In genomic region chr9:95510610-95511231, GRCh38 we compare ENCODE assay signal across 8 cellular contexts. TPM values are rescaled to one million over a fixed set of nuclear protein-coding genes. Genes with fewer than 3 reads are reported as not detected.
DNase-seq lines count a peak whose midpoint lies in the region; ATAC-seq and TF ChIP-seq lines count a peak whose summit lies in the region.

No MANE protein-coding gene starts in this region.

- ATAC-seq in CD4-positive, alpha-beta T cell (ENCODE audit: poor library complexity) = peak; percentile 54
- peak; percentile 46 for ATAC-seq in GM19452 (IDR thresholded peaks at IDR 0.05; ENCODE audit: unreplicated experiment)

- TF ChIP-seq CTCF in CD4-positive, alpha-beta T cell (IDR thresholded peaks at IDR 0.05) = no peak
- no peak for TF ChIP-seq CTCF in HL-60 (IDR thresholded peaks at IDR 0.05; ENCODE audit: insufficient read depth, low read length)

- no peaks in the 10 kb centered on the region for H3K9me3 ChIP-seq in CD4-positive, alpha-beta T cell (ENCODE audit: control insufficient read depth, low read length)

- H3K27ac Mint-ChIP-seq in CD4-positive, alpha-beta T cell = peak overlapping the region; percentile 83

- peak overlapping the region; percentile 53 for H3K4me3 ChIP-seq in HL-60 (replicated peaks; ENCODE audit: insufficient read depth, low read length)

- H3K27me3 Mint-ChIP-seq in CD4-positive, alpha-beta T cell = peaks cover 15% of the 10 kb centered on the region

- H3K27ac ChIP-seq in CD4-positive, alpha-beta T cell (ENCODE audit: low read depth, low read length) = no peak overlapping the region
- no peak overlapping the region for H3K27ac ChIP-seq in HL-60 (replicated peaks)

- peaks cover 11% of the 10 kb centered on the region for H3K27me3 ChIP-seq in CD4-positive, alpha-beta T cell (ENCODE audit: control insufficient read depth, insufficient read depth, low read length)
- H3K27me3 ChIP-seq in HL-60 (ENCODE audit: insufficient read depth, poor library complexity, severe bottlenecking) = peaks cover 60% of the 10 kb centered on the region

- peak overlapping the region; percentile 93 for H3K4me3 Mint-ChIP-seq in CD4-positive, alpha-beta T cell

- peaks cover 53% of the 10 kb centered on the region for H3K4me1 Mint-ChIP-seq in CD4-positive, alpha-beta T cell (ENCODE audit: low read depth)

- H3K9me3 Mint-ChIP-seq in CD4-positive, alpha-beta T cell = no peaks in the 10 kb centered on the region

- POLR2A ChIA-PET in CD4-positive, alpha-beta T cell (lab: Charles Lee) = interaction anchor here (0.6 to 2.1 kb wide), 10 partner anchors 12 to 949 kb away, joined by 3 to 38 read pairs (median 4); partner anchors contain the start of gene ERCC6L2

- DNase-seq in CD4-positive, alpha-beta T cell = peak; percentile 59 to 83 (median 74)
- DNase-seq in HL-60 (ENCODE audit: low read depth in 1 of 2, low spot score in 1 of 2) (peak; percentile 48 to 60), NCI-H82 treated with DMSO at 0.1 percent for 48 hours (lab: John Stamatoyannopoulos, UW; ENCODE audit: unreplicated experiment) (peak; percentile 74), medulla oblongata (ENCODE audit: extremely low spot score) (peak; percentile 94)
- DNase-seq in activated CD8-positive, alpha-beta memory T cell treated with anti-CD3 and anti-CD28 coated beads for 4 hours (ENCODE audit: low read depth in 2 of 2) = peak; percentile 66 to 67
- DNase-seq in effector CD8-positive, alpha-beta T cell (lab: John Stamatoyannopoulos, UW) = peak; percentile 66
- peak; percentile 34 to 75 (median 67) for DNase-seq in stimulated activated CD4-positive, alpha-beta T cell treated with anti-CD3 and anti-CD28 coated beads, TNF-alpha, amount 100 ng/mL, for 1 hour (ENCODE audit: low read depth in 3 of 3, low spot score in 1 of 3)

- intact Hi-C loops in CD4-positive, alpha-beta T cell (cut with DNase I, micrococcal nuclease) = loop anchor here (2.0 to 5.0 kb wide), 5 partner anchors 16 to 364 kb away; partner anchors contain the start of genes ERCC6L2 (in 1 of the 2) and FANCC (in 1 of the 2)

- H3K36me3 Mint-ChIP-seq in CD4-positive, alpha-beta T cell (ENCODE audit: low read depth) = peaks cover 30% of the 10 kb centered on the region

- CTCF ChIA-PET in CD4-positive, alpha-beta T cell (lab: Charles Lee) = no interaction called here

RNA-seq across cellular contexts. Expression of gene PTCH1, which starts 6.0 kb away (rescaled TPM):
- 10 to 100 TPM; 15.8 to 17.0 TPM for total RNA-seq in CD4-positive, alpha-beta T cell
